ENCODE assay signal across 10 cellular contexts in genomic region chrX:19683817-19684216, GRCh38.
DNase-seq lines count a peak whose midpoint lies in the region; ATAC-seq and TF ChIP-seq lines count a peak whose summit lies in the region.
"Had no signal": no experiment of that assay in that cellular context is flagged by ENCODE, and none has a peak within 500 bp of the region (broad histone marks: within the 10 kb centered on the region; RNA-seq: fewer than 3 reads in every experiment).

No MANE protein-coding gene starts in this region.

- no peaks in the 10 kb centered on the region for H3K9me3 ChIP-seq in left ventricle myocardium inferior (replicated peaks)
- H3K9me3 ChIP-seq in heart left ventricle = no peaks in the 10 kb centered on the region
- H3K9me3 ChIP-seq in muscle layer of duodenum (ENCODE audit: control insufficient read depth in 1 of 2, low read length in 2 of 2) = no peaks in the 10 kb centered on the region
- no peaks in the 10 kb centered on the region for H3K9me3 ChIP-seq in vagina
- no peaks in the 10 kb centered on the region for H3K9me3 ChIP-seq in esophagus squamous epithelium

- H3K4me1 ChIP-seq in left ventricle myocardium inferior = no peaks in the 10 kb centered on the region
- H3K4me1 ChIP-seq in heart left ventricle = peaks cover 0 to 20% (median 2%) of the 10 kb centered on the region in 12 donors
- peaks cover 0 to 4% of the 10 kb centered on the region in 2 donors for H3K4me1 ChIP-seq in muscle layer of duodenum (ENCODE audit: control insufficient read depth in 1 of 2, insufficient read depth in 2 of 2, low read length in 2 of 2)
- H3K4me1 ChIP-seq in vagina = peaks cover 3% of the 10 kb centered on the region
- peaks cover 0 to 14% (median 0%) of the 10 kb centered on the region in 3 donors for H3K4me1 ChIP-seq in esophagus squamous epithelium

- H3K27ac ChIP-seq in left ventricle myocardium inferior (replicated peaks) (peak overlapping the region; percentile 55), heart left ventricle (peak overlapping the region in 6 of 12 donors; percentile 18 to 58 (median 28)), muscle layer of duodenum (ENCODE audit: low read length) (peak overlapping the region; percentile 36), vagina (peak overlapping the region; percentile 60), esophagus squamous epithelium (peak overlapping the region in 2 of 4 donors; percentile 41 to 54)

- H3K4me3 Mint-ChIP-seq in activated T-helper 17 cell treated with anti-CD3 and anti-CD28 coated beads, Interleukin-2, amount 50 U/mL, for 72 hours = peak overlapping the region; percentile 80

- H3K36me3 Mint-ChIP-seq in activated T-helper 17 cell treated with anti-CD3 and anti-CD28 coated beads, Interleukin-2, amount 50 U/mL, for 72 hours (ENCODE audit: low read depth) = peaks cover 44% of the 10 kb centered on the region

- no peaks in the 10 kb centered on the region for H3K27me3 Mint-ChIP-seq in activated T-helper 17 cell treated with anti-CD3 and anti-CD28 coated beads, Interleukin-2, amount 50 U/mL, for 72 hours

- peak overlapping the region; percentile 96 for H3K27ac Mint-ChIP-seq in activated T-helper 17 cell treated with anti-CD3 and anti-CD28 coated beads, Interleukin-2, amount 50 U/mL, for 72 hours

- intact Hi-C loops in left ventricle myocardium inferior (cut with micrococcal nuclease) = no loop called here
- intact Hi-C loops in heart left ventricle (cut with DNase I) = no loop called here
- intact Hi-C loops in vagina (cut with DNase I) = no loop called here
- intact Hi-C loops in esophagus squamous epithelium (cut with DNase I) = no loop called here

- no peaks in the 10 kb centered on the region for H3K9me3 Mint-ChIP-seq in activated T-helper 17 cell treated with anti-CD3 and anti-CD28 coated beads, Interleukin-2, amount 50 U/mL, for 72 hours

- peaks cover 45% of the 10 kb centered on the region for H3K4me1 Mint-ChIP-seq in activated T-helper 17 cell treated with anti-CD3 and anti-CD28 coated beads, Interleukin-2, amount 50 U/mL, for 72 hours

- ATAC-seq in heart left ventricle = no peak
- peak; percentile 60 for ATAC-seq in activated T-helper 17 cell treated with anti-CD3 and anti-CD28 coated beads, Interleukin-2, amount 50 U/mL, for 72 hours (replicated peaks)

- TF ChIP-seq POLR2A in heart left ventricle (IDR thresholded peaks at IDR 0.05) (no peak), vagina (IDR thresholded peaks at IDR 0.05) (no peak), esophagus squamous epithelium (IDR thresholded peaks at IDR 0.05) (no peak)

- H3K27me3 ChIP-seq in left ventricle myocardium inferior (ENCODE audit: low read depth) (no peaks in the 10 kb centered on the region), heart left ventricle (peaks cover 0 to 6% (median 0%) of the 10 kb centered on the region in 9 donors), muscle layer of duodenum (ENCODE audit: low read depth, low read length) (no peaks in the 10 kb centered on the region), vagina (no peaks in the 10 kb centered on the region), esophagus squamous epithelium (no peaks in the 10 kb centered on the region)

- TF ChIP-seq CTCF in left ventricle myocardium inferior (IDR thresholded peaks at IDR 0.05; ENCODE audit: borderline replicate concordance) (no peak), heart left ventricle (IDR thresholded peaks at IDR 0.05) (no peak), vagina (IDR thresholded peaks at IDR 0.05) (no peak), esophagus squamous epithelium (IDR thresholded peaks at IDR 0.05) (no peak)

- DNase-seq in left ventricle myocardium inferior (no peak), heart left ventricle (no peak), vagina (ENCODE audit: extremely low spot score in 2 of 2) (no peak), esophagus squamous epithelium (lab: John Stamatoyannopoulos, UW) (no peak), HPDE6-E6E7 (ENCODE audit: extremely low spot score) (no peak), NCI-H2171 (lab: John Stamatoyannopoulos, UW) (no peak)
- DNase-seq: foreskin fibroblast, NCI-H2029 treated with DMSO at 0.1 percent for 48 hours had no signal

- WGBS in heart left ventricle, 4 donors = 75 to 94% (median 87%) methylated on average over 3 of the region's 3 CpGs
- WGBS in esophagus squamous epithelium, 2 donors = 56 to 82% methylated on average over 2 of the region's 3 CpGs

- H3K36me3 ChIP-seq in left ventricle myocardium inferior = no peaks in the 10 kb centered on the region
- H3K36me3 ChIP-seq in heart left ventricle = no peaks in the 10 kb centered on the region
- H3K36me3 ChIP-seq in muscle layer of duodenum (ENCODE audit: control insufficient read depth in 1 of 2, insufficient read depth in 2 of 2, low read length in 2 of 2) = peaks cover 0 to 6% of the 10 kb centered on the region in 2 donors
- H3K36me3 ChIP-seq in vagina = no peaks in the 10 kb centered on the region
- no peaks in the 10 kb centered on the region for H3K36me3 ChIP-seq in esophagus squamous epithelium

- H3K4me3 ChIP-seq in left ventricle myocardium inferior (no peak overlapping the region), heart left ventricle (no peak overlapping the region), muscle layer of duodenum (ENCODE audit: low read depth in 1 of 2, low read length in 2 of 2) (no peak overlapping the region), vagina (no peak overlapping the region), esophagus squamous epithelium (no peak overlapping the region)
